8 cellular contexts compared by ENCODE assay signal in genomic region chr2:68225119-68225632, GRCh38. TPM values are rescaled to one million over a fixed set of nuclear protein-coding genes. Genes with fewer than 3 reads are reported as not detected.
A peak's percentile ranks its signal among the peaks of the same experiment; 100 is the strongest.
DNase-seq lines count a peak whose midpoint lies in the region; ATAC-seq and TF ChIP-seq lines count a peak whose summit lies in the region.

No MANE protein-coding gene starts in this region.

- H3K27ac ChIP-seq in HL-60 (replicated peaks), result peak overlapping the region; percentile 21; the same call in 1 of the 2 replicates
- H3K27ac ChIP-seq in RWPE2 (ENCODE audit: poor library complexity, severe bottlenecking), result no peak overlapping the region
- no peak overlapping the region for H3K27ac ChIP-seq in neuronal stem cell (replicated peaks; ENCODE audit: low read length)

- H3K4me1 Mint-ChIP-seq in endothelial cell (ENCODE audit: unreplicated experiment), result peaks cover 27% of the 10 kb centered on the region

- H2AFZ ChIP-seq in neuronal stem cell (ENCODE audit: low read length), result no peak overlapping the region

- H3K4me3 ChIP-seq in HL-60 (replicated peaks; ENCODE audit: insufficient read depth, low read length) (no peak overlapping the region), RWPE2 (ENCODE audit: severe bottlenecking) (no peak overlapping the region), neuronal stem cell (ENCODE audit: low read length in 2 of 2) (no peak overlapping the region)

- DNase-seq in NCI-H1694 treated with DMSO at 0.1 percent for 48 hours (lab: John Stamatoyannopoulos, UW) (peak; percentile 4), NCI-H1694 (lab: John Stamatoyannopoulos, UW) (no peak), HL-60 (ENCODE audit: low read depth in 1 of 2, low spot score in 1 of 2) (peak in 1 of 2 experiments; percentile 60), RWPE2 (ENCODE audit: low spot score) (no peak), endothelial cell (ENCODE audit: low spot score) (peak; percentile 33), neuronal stem cell (ENCODE audit: low spot score) (peak; percentile 29), GM20000 (ENCODE audit: low spot score) (no peak)

- H3K27me3 ChIP-seq in HL-60 (ENCODE audit: insufficient read depth, poor library complexity, severe bottlenecking) (no peaks in the 10 kb centered on the region), RWPE2 (ENCODE audit: insufficient read depth, poor library complexity, severe bottlenecking) (no peaks in the 10 kb centered on the region), neuronal stem cell (ENCODE audit: control insufficient read depth in 3 of 3, insufficient read depth in 3 of 3, low read depth in 1 of 3, low read length in 3 of 3) (no peaks in the 10 kb centered on the region)

- H3K14ac ChIP-seq in neuronal stem cell (ENCODE audit: low read length), result no peak overlapping the region

- no peak overlapping the region for H4K91ac ChIP-seq in neuronal stem cell (ENCODE audit: low read depth, low read length, poor library complexity)

- H3K27me3 Mint-ChIP-seq in endothelial cell (ENCODE audit: unreplicated experiment), result no peaks in the 10 kb centered on the region

- no peak overlapping the region for H2BK12ac ChIP-seq in neuronal stem cell (ENCODE audit: low read length)

- H3K23ac ChIP-seq in neuronal stem cell (ENCODE audit: low read depth, low read length, poor library complexity), result no peak overlapping the region

- peaks cover under 1% of the 10 kb centered on the region for H3K36me3 Mint-ChIP-seq in endothelial cell (ENCODE audit: low read depth, unreplicated experiment)

- H3K36me3 ChIP-seq in RWPE2 (ENCODE audit: low read depth) (0 out of 2 replicates have a peak, but pooled peaks cover 8% of the 10 kb centered on the region), neuronal stem cell (replicated peaks in 1 of 2; ENCODE audit: control insufficient read depth in 2 of 2, insufficient read depth in 2 of 2, low read length in 2 of 2) (peaks cover 0 to 28% of the 10 kb centered on the region in 2 donors)

- H3K9me3 ChIP-seq in RWPE2 (ENCODE audit: severe bottlenecking) (no peaks in the 10 kb centered on the region), neuronal stem cell (replicated peaks in 1 of 2; ENCODE audit: control insufficient read depth in 2 of 2, insufficient read depth in 1 of 2, low read depth in 1 of 2, low read length in 2 of 2) (peaks cover 0 to 12% of the 10 kb centered on the region in 2 donors)

- H2BK15ac ChIP-seq in neuronal stem cell (ENCODE audit: low read length), result no peak overlapping the region

- no peak overlapping the region for H3K18ac ChIP-seq in neuronal stem cell (ENCODE audit: low read length)

- H3K27ac Mint-ChIP-seq in endothelial cell (ENCODE audit: unreplicated experiment), result peak overlapping the region; percentile 21

- no peak overlapping the region for H3K4ac ChIP-seq in neuronal stem cell (ENCODE audit: low read length)

- no peak overlapping the region for H2AK5ac ChIP-seq in neuronal stem cell (ENCODE audit: low read depth, low read length)

- TF ChIP-seq CTCF in HL-60 (IDR thresholded peaks at IDR 0.05; ENCODE audit: insufficient read depth, low read length) (peak; percentile 26), RWPE2 (IDR thresholded peaks at IDR 0.05; ENCODE audit: poor library complexity, severe bottlenecking) (peak; percentile 55), endothelial cell (IDR thresholded peaks at IDR 0.05; ENCODE audit: unreplicated experiment) (no peak), GM20000 (IDR thresholded peaks at IDR 0.05; ENCODE audit: extremely low read depth, missing control alignments) (no peak)

- H3K9ac ChIP-seq in neuronal stem cell (ENCODE audit: low read depth, low read length, poor library complexity), result no peak overlapping the region

- no peak overlapping the region for H2BK5ac ChIP-seq in neuronal stem cell (ENCODE audit: low read length)

- H4K8ac ChIP-seq in neuronal stem cell (ENCODE audit: low read depth, low read length), result no peak overlapping the region

- H3K79me1 ChIP-seq in neuronal stem cell (ENCODE audit: low read depth, low read length), result no peaks in the 10 kb centered on the region

- no peak overlapping the region for H3K4me2 ChIP-seq in neuronal stem cell (ENCODE audit: insufficient read depth, low read length, poor library complexity, severe bottlenecking)

- ATAC-seq in GM19463 (IDR thresholded peaks at IDR 0.05; ENCODE audit: unreplicated experiment) (peak; percentile 92), RWPE2 (ENCODE audit: low read depth) (peak; percentile 79)

- H3K4me1 ChIP-seq in RWPE2 (ENCODE audit: insufficient read depth, poor library complexity, severe bottlenecking), result no peaks in the 10 kb centered on the region
- no peaks in the 10 kb centered on the region for H3K4me1 ChIP-seq in neuronal stem cell (ENCODE audit: control insufficient read depth in 2 of 2, insufficient read depth in 1 of 2, low read depth in 1 of 2, low read length in 2 of 2)

- H3K9me3 Mint-ChIP-seq in endothelial cell (ENCODE audit: unreplicated experiment), result no peaks in the 10 kb centered on the region

- H3K4me3 Mint-ChIP-seq in endothelial cell (ENCODE audit: unreplicated experiment), result no peak overlapping the region

- WGBS in neuronal stem cell (ENCODE audit: extremely low coverage in 2 of 2, insufficient read length in 2 of 2, insufficient replicate concordance in 1 of 2), 2 donors, result no CpG with 5 or more reads among the region's 2 CpGs

- no peak overlapping the region for H2BK120ac ChIP-seq in neuronal stem cell (ENCODE audit: low read depth, low read length)

RNA-seq across cellular contexts. Expression of gene PPP3R1, which starts 27.2 kb away (rescaled TPM):
- total RNA-seq in endothelial cell (ENCODE audit: unreplicated experiment), result 65.7 TPM
- 24.6 TPM for polyA plus RNA-seq in neuronal stem cell (2013, experiment 1 of 2)
- polyA plus RNA-seq in neuronal stem cell (2013, experiment 2 of 2), result 25.2 TPM

Comparison
In these comparisons a context has a peak if more than half of its experiments do, and no peak if none do; other contexts are left out.
1. DNase-seq: peak in NCI-H1694 treated with DMSO at 0.1 percent for 48 hours (single experiment), endothelial cell (single experiment) and neuronal stem cell (single experiment); none in NCI-H1694 (single experiment), RWPE2 (single experiment) and GM20000 (single experiment).
2. CTCF ChIP-seq: peak in HL-60 (single experiment) and RWPE2 (single experiment); none in endothelial cell (single experiment) and GM20000 (single experiment).